Comparison of ENCODE assay signal across 13 cellular contexts in the genomic region with DNA sequence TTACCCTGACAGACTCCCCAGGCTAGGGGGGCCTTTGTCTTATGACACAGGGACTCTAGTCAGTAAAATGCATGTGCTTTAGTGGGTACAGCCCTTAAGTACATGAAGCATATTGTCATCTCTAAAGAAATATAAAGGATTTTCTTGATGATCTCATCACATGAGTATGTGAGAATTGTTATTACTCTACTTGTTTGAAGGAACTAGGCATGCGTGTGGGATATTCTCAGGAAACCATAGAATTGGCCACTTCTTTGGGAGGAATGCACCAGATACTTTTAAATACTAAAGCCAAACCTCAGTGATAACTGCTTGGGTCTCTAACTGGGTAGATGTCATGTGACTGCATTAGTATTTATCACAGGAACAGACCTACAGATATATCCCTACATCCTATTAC. TPM values are rescaled to one million over a fixed set of nuclear protein-coding genes. Genes with fewer than 3 reads are reported as not detected.
DNase-seq lines count a peak whose midpoint lies in the region; ATAC-seq, FAIRE-seq and TF ChIP-seq lines count a peak whose summit lies in the region.
"Had no signal": no experiment of that assay in that cellular context is flagged by ENCODE, and none has a peak within 500 bp of the region (broad histone marks: within the 10 kb centered on the region; RNA-seq: fewer than 3 reads in every experiment).

No MANE protein-coding gene starts in this region.

- H3K4me3 ChIP-seq in HFF-Myc (replicated peaks; ENCODE audit: low read depth, low read length) (no peak overlapping the region), bronchial epithelial cell (ENCODE audit: low read depth, low read length) (no peak overlapping the region), uterus (no peak overlapping the region), BE2C (ENCODE audit: low read depth, low read length) (no peak overlapping the region)

- no peak for FAIRE-seq in bronchial epithelial cell (lab: Jason Lieb, UNC)

- no peak for ATAC-seq in HG03520 (IDR thresholded peaks at IDR 0.05; ENCODE audit: unreplicated experiment)
- ATAC-seq: activated CD8-positive, alpha-beta memory T cell treated with anti-CD3 and anti-CD28 coated beads, Interleukin-2, amount 10 ng/mL, durations not matched to agents 7 days and 5 days had no signal

- intact Hi-C loops in uterus (cut with DNase I; ENCODE audit: low total_unique reads), result no loop called here

- TF ChIP-seq POLR2A in uterus (IDR thresholded peaks at IDR 0.05), result no peak

- DNase-seq in ACHN, result peak; percentile 59
- peak; percentile 39 for DNase-seq in HFF-Myc (ENCODE audit: extremely low read depth, low read depth)
- peak; percentile 57 for DNase-seq in bronchial epithelial cell (ENCODE audit: low read depth)
- DNase-seq in kidney tubule cell (ENCODE audit: low spot score), result peak; percentile 76
- DNase-seq in uterus, result no peak
- DNase-seq in stimulated activated CD8-positive, alpha-beta memory T cell treated with anti-CD3 and anti-CD28 coated beads, Interleukin-4, amount 100 ng/mL, for 48 hours, result no peak
- DNase-seq in BE2C, result no peak
- DNase-seq: activated CD8-positive, alpha-beta memory T cell treated with anti-CD3 and anti-CD28 coated beads, Interleukin-2, amount 10 ng/mL, durations not matched to agents 7 days and 5 days; Karpas-422; NCI-H2081 treated with DMSO at 0.1 percent for 48 hours; T-helper 9 cell had no signal

- H3K9me3 ChIP-seq in uterus (no peaks in the 10 kb centered on the region), BE2C (no peaks in the 10 kb centered on the region)

- no peak overlapping the region for H3K27ac ChIP-seq in uterus
- H3K27ac ChIP-seq: parathyroid adenoma had no signal

- TF ChIP-seq CTCF in HFF-Myc (IDR thresholded peaks at IDR 0.05; ENCODE audit: low read depth, low read length, missing control alignments), result no peak
- TF ChIP-seq CTCF in bronchial epithelial cell (IDR thresholded peaks at IDR 0.05; ENCODE audit: insufficient read depth, low read length, severe bottlenecking), result no peak
- no peak for TF ChIP-seq CTCF in uterus (IDR thresholded peaks at IDR 0.05)
- no peak for TF ChIP-seq CTCF in BE2C (IDR thresholded peaks at IDR 0.05; ENCODE audit: low read depth, low read length)

- no peaks in the 10 kb centered on the region for H3K4me1 ChIP-seq in uterus
- H3K4me1 ChIP-seq in BE2C, result no peaks in the 10 kb centered on the region; the same call in 1 of the 2 replicates
- H3K4me1 ChIP-seq: parathyroid adenoma had no signal

- H3K36me3 ChIP-seq in bronchial epithelial cell (ENCODE audit: control insufficient read depth, insufficient read depth, low read length) (no peaks in the 10 kb centered on the region), uterus (no peaks in the 10 kb centered on the region), BE2C (no peaks in the 10 kb centered on the region)

- H3K27me3 ChIP-seq in bronchial epithelial cell (ENCODE audit: control insufficient read depth, insufficient read depth, low read length) (no peaks in the 10 kb centered on the region), uterus (no peaks in the 10 kb centered on the region), BE2C (no peaks in the 10 kb centered on the region)

- in situ Hi-C loops in ACHN (cut with HindIII; ENCODE audit: low pct_ligation_motif_present, low pct_unique_long_range_greater_than_20kb, low sequenced_read_pairs), result no loop called here

RNA-seq across cellular contexts. Expression of gene MAPRE2, which starts 35.3 kb away (rescaled TPM):
- total RNA-seq in bronchial epithelial cell (0.38 and 0.79 TPM in 2 replicates), uterus (10 to 100 TPM in 3 of 4 donors, 1 to 10 TPM in 1; 7.4 to 29.8 (median 21.7) TPM)
- 42.2 TPM for polyA plus RNA-seq in BE2C (2012; ENCODE audit: insufficient read depth, insufficient read length, low read depth)

Comparison
In these comparisons a context has a peak if more than half of its experiments do, and no peak if none do; other contexts are left out.
1. DNase-seq: peak in ACHN (single experiment), HFF-Myc (single experiment), bronchial epithelial cell (single experiment) and kidney tubule cell (single experiment); none in uterus (0 of 2), stimulated activated CD8-positive, alpha-beta memory T cell treated with anti-CD3 and anti-CD28 coated beads, Interleukin-4, amount 100 ng/mL, for 48 hours (single experiment) and BE2C (single experiment).